In genomic region chr5:174402224-174402812, GRCh38 we compare ENCODE assay signal across 26 cellular contexts.
DNase-seq lines count a peak whose midpoint lies in the region; ATAC-seq and TF ChIP-seq lines count a peak whose summit lies in the region.
"Had no signal": no experiment of that assay in that cellular context is flagged by ENCODE, and none has a peak within 500 bp of the region (broad histone marks: within the 10 kb centered on the region; RNA-seq: fewer than 3 reads in every experiment).

No MANE protein-coding gene starts in this region.

- TF ChIP-seq CTCF in WTC11 (IDR thresholded peaks at IDR 0.05) (no peak), left lung (IDR thresholded peaks at IDR 0.05) (no peak), lower leg skin (IDR thresholded peaks at IDR 0.05) (no peak)

- peak; percentile 57 for ATAC-seq in WTC11
- ATAC-seq in left lung = no peak
- ATAC-seq: activated CD8-positive, alpha-beta memory T cell treated with anti-CD3 and anti-CD28 coated beads, Interleukin-2, amount 10 ng/mL, durations not matched to agents 7 days and 5 days; CD8-positive, alpha-beta T cell; gastroesophageal sphincter had no signal

- peak; percentile 79 for DNase-seq in ELF-1 (ENCODE audit: low read depth, low spot score)
- peak; percentile 17 for DNase-seq in NAMALWA (ENCODE audit: low spot score)
- no peak for DNase-seq in WTC11 (ENCODE audit: low spot score)
- DNase-seq in islet precursor cell = peak; percentile 72
- no peak for DNase-seq in activated CD8-positive, alpha-beta memory T cell treated with anti-CD3 and anti-CD28 coated beads, Interleukin-2, amount 50 U/mL, for 48 hours
- no peak for DNase-seq in activated T-cell treated with anti-CD3 and anti-CD28 coated beads, Interleukin-2, amount 50 U/mL, for 1 hour
- DNase-seq in left lung = no peak
- no peak for DNase-seq in lower leg skin (ENCODE audit: low spot score in 2 of 2)
- DNase-seq: activated CD4-positive, alpha-beta T cell treated with anti-CD3 and anti-CD28 coated beads, Interleukin-2, amount 10 ng/mL, durations not matched to agents 24 days and 14 days; activated CD8-positive, alpha-beta memory T cell treated with anti-CD3 and anti-CD28 coated beads, Interleukin-2, amount 10 ng/mL, durations not matched to agents 7 days and 5 days; CD8-positive, alpha-beta T cell; DMS53; GF-D8; Karpas-422; NCI-H1105 treated with DMSO at 0.1 percent for 48 hours; NCI-H2081; NK-92 treated with Interleukin-12 subunit alpha and Interleukin-12 subunit beta, amount 100 ng/mL, for 24 hours; occipital lobe; RPMI8226; spleen; stimulated activated CD4-positive, alpha-beta T cell treated with anti-CD3 and anti-CD28 coated beads, Interleukin-4, amount 100 ng/mL, for 1 hour; tibial artery had no signal

- no peak overlapping the region for H3K4me3 Mint-ChIP-seq in WTC11
- H3K4me3 Mint-ChIP-seq: activated CD4-positive, alpha-beta T cell treated with anti-CD3 and anti-CD28 coated beads, Interleukin-2, amount 10 ng/mL, durations not matched to agents 24 days and 14 days; activated CD8-positive, alpha-beta memory T cell treated with anti-CD3 and anti-CD28 coated beads, Interleukin-2, amount 10 ng/mL, durations not matched to agents 7 days and 5 days; activated naive CD8-positive, alpha-beta T cell; CD8-positive, alpha-beta T cell; stimulated activated naive CD8-positive, alpha-beta T cell treated with anti-CD3 and anti-CD28 coated beads, Interleukin-15, Interleukin-2, amounts not matched to agents 100 ng/mL and 50 ng/mL, for 24 hours had no signal

- H3K4me1 ChIP-seq in left lung = no peaks in the 10 kb centered on the region
- H3K4me1 ChIP-seq: gastroesophageal sphincter, spleen, tibial artery had no signal

- CTCF ChIA-PET in WTC11 (lab: Charles Lee) = interaction anchor here (0.6 to 2.8 kb wide), 7 partner anchors 17 to 211 kb away, joined by 3 to 18 read pairs (median 3); no protein-coding TSS in a partner anchor

- H3K27ac ChIP-seq in left lung = no peak overlapping the region
- H3K27ac ChIP-seq: gastroesophageal sphincter, spleen, tibial artery had no signal

- H3K9me3 ChIP-seq in left lung = no peaks in the 10 kb centered on the region
- H3K9me3 ChIP-seq: gastroesophageal sphincter, spleen, tibial artery had no signal

- H3K4me3 ChIP-seq in left lung (no peak overlapping the region), lower leg skin (ENCODE audit: low read depth, poor library complexity, severe bottlenecking) (no peak overlapping the region)
- H3K4me3 ChIP-seq: gastroesophageal sphincter, lung, spleen, tibial artery had no signal

- peaks cover 0 to 8% of the 10 kb centered on the region in 2 donors for H3K27me3 ChIP-seq in left lung

- no peak overlapping the region for H3K27ac Mint-ChIP-seq in WTC11
- H3K27ac Mint-ChIP-seq: activated CD4-positive, alpha-beta T cell treated with anti-CD3 and anti-CD28 coated beads, Interleukin-2, amount 10 ng/mL, durations not matched to agents 24 days and 14 days; activated CD8-positive, alpha-beta memory T cell treated with anti-CD3 and anti-CD28 coated beads, Interleukin-2, amount 10 ng/mL, durations not matched to agents 7 days and 5 days; activated naive CD8-positive, alpha-beta T cell; CD8-positive, alpha-beta T cell; stimulated activated naive CD8-positive, alpha-beta T cell treated with anti-CD3 and anti-CD28 coated beads, Interleukin-15, Interleukin-2, amounts not matched to agents 100 ng/mL and 50 ng/mL, for 24 hours had no signal

- H3K36me3 ChIP-seq in left lung = no peaks in the 10 kb centered on the region
- H3K36me3 ChIP-seq: gastroesophageal sphincter, spleen, tibial artery had no signal

- no peaks in the 10 kb centered on the region for H3K9me3 Mint-ChIP-seq in WTC11
- H3K9me3 Mint-ChIP-seq: activated CD4-positive, alpha-beta T cell treated with anti-CD3 and anti-CD28 coated beads, Interleukin-2, amount 10 ng/mL, durations not matched to agents 24 days and 14 days; CD8-positive, alpha-beta T cell; stimulated activated naive CD8-positive, alpha-beta T cell treated with anti-CD3 and anti-CD28 coated beads, Interleukin-15, Interleukin-2, amounts not matched to agents 100 ng/mL and 50 ng/mL, for 24 hours had no signal

- no peaks in the 10 kb centered on the region for H3K27me3 Mint-ChIP-seq in WTC11 (ENCODE audit: low read depth)
- H3K27me3 Mint-ChIP-seq: activated CD4-positive, alpha-beta T cell treated with anti-CD3 and anti-CD28 coated beads, Interleukin-2, amount 10 ng/mL, durations not matched to agents 24 days and 14 days; activated CD8-positive, alpha-beta memory T cell treated with anti-CD3 and anti-CD28 coated beads, Interleukin-2, amount 10 ng/mL, durations not matched to agents 7 days and 5 days had no signal

- WGBS in lower leg skin, 2 donors = 45 to 50% methylated on average over 4 of the region's 4 CpGs

- peaks cover 13% of the 10 kb centered on the region; the same call in 1 of the 2 replicates for H3K4me1 Mint-ChIP-seq in WTC11
- H3K4me1 Mint-ChIP-seq: activated CD4-positive, alpha-beta T cell treated with anti-CD3 and anti-CD28 coated beads, Interleukin-2, amount 10 ng/mL, durations not matched to agents 24 days and 14 days; activated CD8-positive, alpha-beta memory T cell treated with anti-CD3 and anti-CD28 coated beads, Interleukin-2, amount 10 ng/mL, durations not matched to agents 7 days and 5 days had no signal

- no peak for TF ChIP-seq POLR2A in lower leg skin (IDR thresholded peaks at IDR 0.05)

- no peaks in the 10 kb centered on the region for H3K36me3 Mint-ChIP-seq in WTC11
- H3K36me3 Mint-ChIP-seq: activated CD8-positive, alpha-beta memory T cell treated with anti-CD3 and anti-CD28 coated beads, Interleukin-2, amount 10 ng/mL, durations not matched to agents 7 days and 5 days; activated naive CD8-positive, alpha-beta T cell; CD8-positive, alpha-beta T cell had no signal

- intact Hi-C loops in left lung (cut with DNase I) (no loop called here), lower leg skin (cut with DNase I; ENCODE audit: low total_unique reads) (no loop called here)

- POLR2A ChIA-PET in WTC11 (lab: Charles Lee) = no interaction called here

TF ChIP-seq in WTC11, 78 proteins besides CTCF, POLR2A, EP300 and RAD21 (continues in another document):
- TF ChIP-seq E2F4 (CRISPR knock-in tag; IDR thresholded peaks at IDR 0.05; ENCODE audit: borderline replicate concordance, low read depth) (no peak), GTF2I (CRISPR knock-in tag; conservative IDR thresholded peaks at IDR 0.05) (no peak), FOXP4 (CRISPR knock-in tag; IDR thresholded peaks at IDR 0.05) (no peak), TEAD1 (CRISPR knock-in tag; IDR thresholded peaks at IDR 0.05) (no peak), AR (CRISPR knock-in tag; IDR thresholded peaks at IDR 0.05) (no peak), CREB1 (CRISPR knock-in tag; IDR thresholded peaks at IDR 0.05) (no peak), SOX15 (CRISPR knock-in tag; IDR thresholded peaks at IDR 0.05) (no peak), E2F5 (CRISPR knock-in tag; IDR thresholded peaks at IDR 0.05) (no peak)

Comparison
In these comparisons a context has a peak if more than half of its experiments do, and no peak if none do; other contexts are left out.
1. DNase-seq: peak in ELF-1 (single experiment), NAMALWA (single experiment) and islet precursor cell (single experiment); none in WTC11 (single experiment), activated CD8-positive, alpha-beta memory T cell treated with anti-CD3 and anti-CD28 coated beads, Interleukin-2, amount 50 U/mL, for 48 hours (single experiment), activated T-cell treated with anti-CD3 and anti-CD28 coated beads, Interleukin-2, amount 50 U/mL, for 1 hour (single experiment), left lung (0 of 2) and lower leg skin (0 of 2).